9 cellular contexts compared by ENCODE assay signal in genomic region chr11:113397821-113398220, GRCh38. TPM values are rescaled to one million over a fixed set of nuclear protein-coding genes. Genes with fewer than 3 reads are reported as not detected.
"Had no signal": no experiment of that assay in that cellular context is flagged by ENCODE, and none has a peak within 500 bp of the region (broad histone marks: within the 10 kb centered on the region; RNA-seq: fewer than 3 reads in every experiment).

No MANE protein-coding gene starts in this region.

- H3K9ac ChIP-seq: GM23248 had no signal

- H3K4me1 Mint-ChIP-seq: IgD-negative memory B cell had no signal

- ATAC-seq: HCT116 had no signal

- H3K4me1 ChIP-seq: HAP-1 had no signal

- H3K9me3 ChIP-seq: HAP-1 had no signal

- H3K27ac ChIP-seq: GM23248, HL-60 had no signal

- H3K4me3 Mint-ChIP-seq: HFFc6, IgD-negative memory B cell had no signal

- H3K36me3 ChIP-seq: HAP-1 had no signal

- H3K4me3 ChIP-seq: GM23248, HAP-1 had no signal

- H3K27ac Mint-ChIP-seq: HFFc6 had no signal

- H2AFZ ChIP-seq: GM23248 had no signal

- DNase-seq: GM23248, GOT3, H7, HFFc6 had no signal

RNA-seq across cellular contexts. Expression of gene ANKK1, which starts 10.2 kb away (rescaled TPM):
- total RNA-seq: GM23248, H7, HFFc6, HT1080 had no signal
- polyA plus RNA-seq: GM23248, IgD-negative memory B cell had no signal
